ENCODE assay signal across 1 cellular context in the genomic region with DNA sequence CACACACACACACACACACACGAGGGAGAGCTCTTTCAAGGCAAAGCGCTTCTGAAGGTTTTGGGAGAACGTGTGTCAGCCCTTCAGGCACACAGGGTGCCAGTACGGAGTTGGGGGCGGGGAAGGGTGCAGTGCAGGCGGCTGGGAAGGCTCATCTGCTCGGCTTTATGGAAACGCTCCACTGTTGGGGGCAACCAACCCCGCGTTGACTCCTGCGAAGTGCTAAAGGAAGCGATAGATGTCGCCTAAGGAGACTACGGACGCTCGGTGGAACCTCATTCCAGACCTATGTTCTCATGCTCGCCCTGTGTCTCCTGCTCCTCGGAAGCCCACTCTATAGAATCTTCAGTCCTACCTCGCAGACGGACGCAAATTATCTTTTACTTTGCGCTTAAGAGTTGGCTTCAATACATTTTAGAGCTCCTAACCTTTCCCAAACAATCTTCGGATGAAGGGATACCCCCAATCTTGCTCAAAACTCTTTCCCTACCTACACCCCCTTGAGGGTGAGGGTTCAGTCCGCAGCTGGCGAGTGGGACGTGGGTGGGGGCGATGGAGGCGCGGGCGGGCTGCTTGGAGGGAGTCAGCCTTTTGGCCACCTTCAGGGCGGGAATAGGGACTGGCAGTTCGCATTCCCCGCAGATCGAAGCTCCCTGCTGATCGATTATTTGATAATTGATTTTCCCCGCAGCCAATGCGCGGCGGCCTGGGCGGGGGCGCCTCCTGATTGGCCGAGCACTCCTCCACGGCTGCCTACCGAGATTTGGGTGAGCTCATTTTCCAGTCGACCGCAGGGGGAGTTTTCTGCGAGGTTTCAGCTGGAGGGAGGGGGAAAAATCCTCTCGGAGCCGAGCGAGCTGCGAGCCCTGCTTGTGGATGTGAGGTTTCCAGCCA.
TF ChIP-seq lines count a peak whose summit lies in the region.

No MANE protein-coding gene starts in this region.

TF ChIP-seq in HepG2, 621 proteins besides CTCF, POLR2A, EP300 and RAD21 (continued from another document and continues in another):
- TF ChIP-seq, protein P1, sequence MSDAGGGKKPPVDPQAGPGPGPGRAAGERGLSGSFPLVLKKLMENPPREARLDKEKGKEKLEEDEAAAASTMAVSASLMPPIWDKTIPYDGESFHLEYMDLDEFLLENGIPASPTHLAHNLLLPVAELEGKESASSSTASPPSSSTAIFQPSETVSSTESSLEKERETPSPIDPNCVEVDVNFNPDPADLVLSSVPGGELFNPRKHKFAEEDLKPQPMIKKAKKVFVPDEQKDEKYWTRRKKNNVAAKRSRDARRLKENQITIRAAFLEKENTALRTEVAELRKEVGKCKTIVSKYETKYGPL (CRISPR knock-in tag; IDR thresholded peaks at IDR 0.05) = no peak
- TF ChIP-seq GTF2F1 (IDR thresholded peaks at IDR 0.05; ENCODE audit: low read length) (no peak), CBX1 (IDR thresholded peaks at IDR 0.05; ENCODE audit: low read depth) (no peak), ZNF703 (CRISPR knock-in tag; IDR thresholded peaks at IDR 0.05; ENCODE audit: borderline replicate concordance) (no peak), HOXD1 (CRISPR knock-in tag; IDR thresholded peaks at IDR 0.05) (peak; percentile 26; the same call in 1 of the 2 replicates), KLF11 (CRISPR knock-in tag; IDR thresholded peaks at IDR 0.05) (no peak), ZSCAN21 (CRISPR knock-in tag; IDR thresholded peaks at IDR 0.05; ENCODE audit: borderline replicate concordance) (peak; percentile 69), DMAP1 (CRISPR knock-in tag; IDR thresholded peaks at IDR 0.05) (no peak), CC2D1A (CRISPR knock-in tag; IDR thresholded peaks at IDR 0.05) (no peak), TBX2 (CRISPR knock-in tag; IDR thresholded peaks at IDR 0.05; ENCODE audit: borderline replicate concordance) (peak; percentile 51), ZFP37 (CRISPR knock-in tag; IDR thresholded peaks at IDR 0.05; ENCODE audit: borderline replicate concordance) (no peak), ZNF749 (CRISPR knock-in tag; IDR thresholded peaks at IDR 0.05; ENCODE audit: borderline replicate concordance) (no peak), ZNF790 (CRISPR knock-in tag; IDR thresholded peaks at IDR 0.05; ENCODE audit: borderline replicate concordance) (no peak), KAT7 (CRISPR knock-in tag; IDR thresholded peaks at IDR 0.05; ENCODE audit: borderline replicate concordance) (no peak), TAF15 (IDR thresholded peaks at IDR 0.05; ENCODE audit: low read depth, low read length, poor library complexity, severe bottlenecking) (no peak), ATF7-NPFF (CRISPR knock-in tag; IDR thresholded peaks at IDR 0.05; ENCODE audit: low read depth) (no peak), PHF8 (CRISPR knock-in tag; IDR thresholded peaks at IDR 0.05) (peak; percentile 54; the same call in 1 of the 2 replicates), ZNF569 (CRISPR knock-in tag; IDR thresholded peaks at IDR 0.05; ENCODE audit: borderline replicate concordance) (no peak), ZNF780A (CRISPR knock-in tag; IDR thresholded peaks at IDR 0.05) (no peak), ZNF747 (CRISPR knock-in tag; IDR thresholded peaks at IDR 0.05; ENCODE audit: borderline replicate concordance) (peak; percentile 35; the same call in 1 of the 2 replicates), ZBTB7B (CRISPR knock-in tag; IDR thresholded peaks at IDR 0.05) (no peak; the same call in 1 of the 2 replicates), ZFP90 (CRISPR knock-in tag; IDR thresholded peaks at IDR 0.05; ENCODE audit: borderline replicate concordance) (no peak), TOPORS (CRISPR knock-in tag; IDR thresholded peaks at IDR 0.05) (no peak), ZNF207 (IDR thresholded peaks at IDR 0.05; ENCODE audit: borderline replicate concordance) (no peak), HIVEP1 (CRISPR knock-in tag; IDR thresholded peaks at IDR 0.05) (no peak), ELF4 (CRISPR knock-in tag; IDR thresholded peaks at IDR 0.05; ENCODE audit: borderline replicate concordance) (peak; percentile 80; the same call in 1 of the 2 replicates), ZBTB1 (CRISPR knock-in tag; IDR thresholded peaks at IDR 0.05; ENCODE audit: borderline replicate concordance) (no peak), JUN (CRISPR knock-in tag; IDR thresholded peaks at IDR 0.05) (no peak), FOXM1 (CRISPR knock-in tag; IDR thresholded peaks at IDR 0.05) (no peak), ZBTB7A (CRISPR knock-in tag; IDR thresholded peaks at IDR 0.05) (no peak), POLR2G (IDR thresholded peaks at IDR 0.05; ENCODE audit: low read depth, low read length) (0 out of 2 replicates have a peak, but pooled peaks have one; percentile 36)
- TF ChIP-seq, protein P2, sequence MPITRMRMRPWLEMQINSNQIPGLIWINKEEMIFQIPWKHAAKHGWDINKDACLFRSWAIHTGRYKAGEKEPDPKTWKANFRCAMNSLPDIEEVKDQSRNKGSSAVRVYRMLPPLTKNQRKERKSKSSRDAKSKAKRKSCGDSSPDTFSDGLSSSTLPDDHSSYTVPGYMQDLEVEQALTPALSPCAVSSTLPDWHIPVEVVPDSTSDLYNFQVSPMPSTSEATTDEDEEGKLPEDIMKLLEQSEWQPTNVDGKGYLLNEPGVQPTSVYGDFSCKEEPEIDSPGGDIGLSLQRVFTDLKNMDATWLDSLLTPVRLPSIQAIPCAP (CRISPR knock-in tag; IDR thresholded peaks at IDR 0.05; ENCODE audit: low read depth) = no peak
- TF ChIP-seq, protein P3, sequence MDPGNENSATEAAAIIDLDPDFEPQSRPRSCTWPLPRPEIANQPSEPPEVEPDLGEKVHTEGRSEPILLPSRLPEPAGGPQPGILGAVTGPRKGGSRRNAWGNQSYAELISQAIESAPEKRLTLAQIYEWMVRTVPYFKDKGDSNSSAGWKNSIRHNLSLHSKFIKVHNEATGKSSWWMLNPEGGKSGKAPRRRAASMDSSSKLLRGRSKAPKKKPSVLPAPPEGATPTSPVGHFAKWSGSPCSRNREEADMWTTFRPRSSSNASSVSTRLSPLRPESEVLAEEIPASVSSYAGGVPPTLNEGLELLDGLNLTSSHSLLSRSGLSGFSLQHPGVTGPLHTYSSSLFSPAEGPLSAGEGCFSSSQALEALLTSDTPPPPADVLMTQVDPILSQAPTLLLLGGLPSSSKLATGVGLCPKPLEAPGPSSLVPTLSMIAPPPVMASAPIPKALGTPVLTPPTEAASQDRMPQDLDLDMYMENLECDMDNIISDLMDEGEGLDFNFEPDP (CRISPR knock-in tag; conservative IDR thresholded peaks at IDR 0.05) = no peak
- TF ChIP-seq, protein P4, sequence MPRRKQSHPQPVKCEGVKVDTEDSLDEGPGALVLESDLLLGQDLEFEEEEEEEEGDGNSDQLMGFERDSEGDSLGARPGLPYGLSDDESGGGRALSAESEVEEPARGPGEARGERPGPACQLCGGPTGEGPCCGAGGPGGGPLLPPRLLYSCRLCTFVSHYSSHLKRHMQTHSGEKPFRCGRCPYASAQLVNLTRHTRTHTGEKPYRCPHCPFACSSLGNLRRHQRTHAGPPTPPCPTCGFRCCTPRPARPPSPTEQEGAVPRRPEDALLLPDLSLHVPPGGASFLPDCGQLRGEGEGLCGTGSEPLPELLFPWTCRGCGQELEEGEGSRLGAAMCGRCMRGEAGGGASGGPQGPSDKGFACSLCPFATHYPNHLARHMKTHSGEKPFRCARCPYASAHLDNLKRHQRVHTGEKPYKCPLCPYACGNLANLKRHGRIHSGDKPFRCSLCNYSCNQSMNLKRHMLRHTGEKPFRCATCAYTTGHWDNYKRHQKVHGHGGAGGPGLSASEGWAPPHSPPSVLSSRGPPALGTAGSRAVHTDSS (CRISPR knock-in tag; conservative IDR thresholded peaks at IDR 0.05) = no peak
- TF ChIP-seq, protein P5, sequence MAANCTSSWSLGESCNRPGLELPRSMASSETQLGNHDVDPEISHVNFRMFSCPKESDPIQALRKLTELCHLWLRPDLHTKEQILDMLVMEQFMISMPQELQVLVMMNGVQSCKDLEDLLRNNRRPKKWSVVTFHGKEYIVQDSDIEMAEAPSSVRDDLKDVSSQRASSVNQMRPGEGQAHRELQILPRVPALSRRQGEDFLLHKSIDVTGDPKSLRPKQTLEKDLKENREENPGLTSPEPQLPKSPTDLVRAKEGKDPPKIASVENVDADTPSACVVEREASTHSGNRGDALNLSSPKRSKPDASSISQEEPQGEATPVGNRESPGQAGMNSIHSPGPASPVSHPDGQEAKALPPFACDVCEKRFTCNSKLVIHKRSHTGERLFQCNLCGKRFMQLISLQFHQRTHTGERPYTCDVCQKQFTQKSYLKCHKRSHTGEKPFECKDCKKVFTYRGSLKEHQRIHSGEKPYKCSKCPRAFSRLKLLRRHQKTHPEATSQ (CRISPR knock-in tag; IDR thresholded peaks at IDR 0.05; ENCODE audit: borderline replicate concordance) = no peak; the same call in 1 of the 2 replicates
- TF ChIP-seq, protein P6, sequence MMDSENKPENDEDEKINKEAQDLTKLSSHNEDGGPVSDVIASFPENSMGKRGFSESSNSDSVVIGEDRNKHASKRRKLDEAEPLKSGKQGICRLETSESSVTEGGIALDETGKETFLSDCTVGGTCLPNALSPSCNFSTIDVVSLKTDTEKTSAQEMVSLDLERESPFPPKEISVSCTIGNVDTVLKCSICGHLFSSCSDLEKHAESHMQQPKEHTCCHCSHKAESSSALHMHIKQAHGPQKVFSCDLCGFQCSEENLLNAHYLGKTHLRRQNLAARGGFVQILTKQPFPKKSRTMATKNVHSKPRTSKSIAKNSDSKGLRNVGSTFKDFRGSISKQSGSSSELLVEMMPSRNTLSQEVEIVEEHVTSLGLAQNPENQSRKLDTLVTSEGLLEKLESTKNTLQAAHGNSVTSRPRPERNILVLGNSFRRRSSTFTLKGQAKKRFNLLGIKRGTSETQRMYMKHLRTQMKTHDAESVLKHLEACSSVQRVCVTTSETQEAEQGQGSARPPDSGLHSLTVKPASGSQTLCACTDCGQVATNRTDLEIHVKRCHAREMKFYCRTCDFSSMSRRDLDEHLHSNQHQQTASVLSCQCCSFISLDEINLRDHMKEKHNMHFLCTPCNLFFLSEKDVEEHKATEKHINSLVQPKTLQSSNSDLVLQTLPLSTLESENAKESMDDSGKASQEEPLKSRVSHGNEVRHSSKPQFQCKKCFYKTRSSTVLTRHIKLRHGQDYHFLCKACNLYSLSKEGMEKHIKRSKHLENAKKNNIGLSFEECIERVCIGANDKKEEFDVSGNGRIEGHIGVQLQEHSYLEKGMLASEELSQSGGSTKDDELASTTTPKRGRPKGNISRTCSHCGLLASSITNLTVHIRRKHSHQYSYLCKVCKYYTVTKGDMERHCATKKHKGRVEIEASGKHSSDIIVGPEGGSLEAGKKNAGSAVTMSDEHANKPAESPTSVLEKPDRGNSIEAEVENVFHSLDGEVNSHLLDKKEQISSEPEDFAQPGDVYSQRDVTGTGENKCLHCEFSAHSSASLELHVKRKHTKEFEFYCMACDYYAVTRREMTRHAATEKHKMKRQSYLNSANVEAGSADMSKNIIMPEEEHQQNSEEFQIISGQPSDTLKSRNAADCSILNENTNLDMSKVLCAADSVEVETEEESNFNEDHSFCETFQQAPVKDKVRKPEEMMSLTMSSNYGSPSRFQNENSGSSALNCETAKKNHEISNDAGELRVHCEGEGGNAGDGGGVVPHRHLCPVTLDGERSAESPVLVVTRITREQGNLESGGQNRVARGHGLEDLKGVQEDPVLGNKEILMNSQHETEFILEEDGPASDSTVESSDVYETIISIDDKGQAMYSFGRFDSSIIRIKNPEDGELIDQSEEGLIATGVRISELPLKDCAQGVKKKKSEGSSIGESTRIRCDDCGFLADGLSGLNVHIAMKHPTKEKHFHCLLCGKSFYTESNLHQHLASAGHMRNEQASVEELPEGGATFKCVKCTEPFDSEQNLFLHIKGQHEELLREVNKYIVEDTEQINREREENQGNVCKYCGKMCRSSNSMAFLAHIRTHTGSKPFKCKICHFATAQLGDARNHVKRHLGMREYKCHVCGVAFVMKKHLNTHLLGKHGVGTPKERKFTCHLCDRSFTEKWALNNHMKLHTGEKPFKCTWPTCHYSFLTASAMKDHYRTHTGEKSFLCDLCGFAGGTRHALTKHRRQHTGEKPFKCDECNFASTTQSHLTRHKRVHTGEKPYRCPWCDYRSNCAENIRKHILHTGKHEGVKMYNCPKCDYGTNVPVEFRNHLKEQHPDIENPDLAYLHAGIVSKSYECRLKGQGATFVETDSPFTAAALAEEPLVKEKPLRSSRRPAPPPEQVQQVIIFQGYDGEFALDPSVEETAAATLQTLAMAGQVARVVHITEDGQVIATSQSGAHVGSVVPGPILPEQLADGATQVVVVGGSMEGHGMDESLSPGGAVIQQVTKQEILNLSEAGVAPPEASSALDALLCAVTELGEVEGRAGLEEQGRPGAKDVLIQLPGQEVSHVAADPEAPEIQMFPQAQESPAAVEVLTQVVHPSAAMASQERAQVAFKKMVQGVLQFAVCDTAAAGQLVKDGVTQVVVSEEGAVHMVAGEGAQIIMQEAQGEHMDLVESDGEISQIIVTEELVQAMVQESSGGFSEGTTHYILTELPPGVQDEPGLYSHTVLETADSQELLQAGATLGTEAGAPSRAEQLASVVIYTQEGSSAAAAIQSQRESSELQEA (CRISPR knock-in tag; IDR thresholded peaks at IDR 0.05; ENCODE audit: not compliant biosample characterization) = no peak
- TF ChIP-seq, protein P7, sequence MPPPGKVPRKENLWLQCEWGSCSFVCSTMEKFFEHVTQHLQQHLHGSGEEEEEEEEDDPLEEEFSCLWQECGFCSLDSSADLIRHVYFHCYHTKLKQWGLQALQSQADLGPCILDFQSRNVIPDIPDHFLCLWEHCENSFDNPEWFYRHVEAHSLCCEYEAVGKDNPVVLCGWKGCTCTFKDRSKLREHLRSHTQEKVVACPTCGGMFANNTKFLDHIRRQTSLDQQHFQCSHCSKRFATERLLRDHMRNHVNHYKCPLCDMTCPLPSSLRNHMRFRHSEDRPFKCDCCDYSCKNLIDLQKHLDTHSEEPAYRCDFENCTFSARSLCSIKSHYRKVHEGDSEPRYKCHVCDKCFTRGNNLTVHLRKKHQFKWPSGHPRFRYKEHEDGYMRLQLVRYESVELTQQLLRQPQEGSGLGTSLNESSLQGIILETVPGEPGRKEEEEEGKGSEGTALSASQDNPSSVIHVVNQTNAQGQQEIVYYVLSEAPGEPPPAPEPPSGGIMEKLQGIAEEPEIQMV (CRISPR knock-in tag; IDR thresholded peaks at IDR 0.05; ENCODE audit: low read depth) = no peak
- TF ChIP-seq, protein P8, sequence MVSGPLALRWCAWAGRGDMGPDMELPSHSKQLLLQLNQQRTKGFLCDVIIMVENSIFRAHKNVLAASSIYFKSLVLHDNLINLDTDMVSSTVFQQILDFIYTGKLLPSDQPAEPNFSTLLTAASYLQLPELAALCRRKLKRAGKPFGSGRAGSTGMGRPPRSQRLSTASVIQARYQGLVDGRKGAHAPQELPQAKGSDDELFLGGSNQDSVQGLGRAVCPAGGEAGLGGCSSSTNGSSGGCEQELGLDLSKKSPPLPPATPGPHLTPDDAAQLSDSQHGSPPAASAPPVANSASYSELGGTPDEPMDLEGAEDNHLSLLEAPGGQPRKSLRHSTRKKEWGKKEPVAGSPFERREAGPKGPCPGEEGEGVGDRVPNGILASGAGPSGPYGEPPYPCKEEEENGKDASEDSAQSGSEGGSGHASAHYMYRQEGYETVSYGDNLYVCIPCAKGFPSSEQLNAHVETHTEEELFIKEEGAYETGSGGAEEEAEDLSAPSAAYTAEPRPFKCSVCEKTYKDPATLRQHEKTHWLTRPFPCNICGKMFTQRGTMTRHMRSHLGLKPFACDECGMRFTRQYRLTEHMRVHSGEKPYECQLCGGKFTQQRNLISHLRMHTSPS (CRISPR knock-in tag; IDR thresholded peaks at IDR 0.05; ENCODE audit: low read depth) = no peak
- TF ChIP-seq, protein P9, sequence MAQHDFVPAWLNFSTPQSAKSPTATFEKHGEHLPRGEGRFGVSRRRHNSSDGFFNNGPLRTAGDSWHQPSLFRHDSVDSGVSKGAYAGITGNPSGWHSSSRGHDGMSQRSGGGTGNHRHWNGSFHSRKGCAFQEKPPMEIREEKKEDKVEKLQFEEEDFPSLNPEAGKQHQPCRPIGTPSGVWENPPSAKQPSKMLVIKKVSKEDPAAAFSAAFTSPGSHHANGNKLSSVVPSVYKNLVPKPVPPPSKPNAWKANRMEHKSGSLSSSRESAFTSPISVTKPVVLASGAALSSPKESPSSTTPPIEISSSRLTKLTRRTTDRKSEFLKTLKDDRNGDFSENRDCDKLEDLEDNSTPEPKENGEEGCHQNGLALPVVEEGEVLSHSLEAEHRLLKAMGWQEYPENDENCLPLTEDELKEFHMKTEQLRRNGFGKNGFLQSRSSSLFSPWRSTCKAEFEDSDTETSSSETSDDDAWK (CRISPR knock-in tag; IDR thresholded peaks at IDR 0.05) = no peak
